8 cellular contexts compared by ENCODE assay signal in genomic region chr3:58034738-58035511, GRCh38. TPM values are rescaled to one million over a fixed set of nuclear protein-coding genes. Genes with fewer than 3 reads are reported as not detected.
DNase-seq lines count a peak whose midpoint lies in the region; ATAC-seq lines count a peak whose summit lies in the region.

No MANE protein-coding gene starts in this region.

- DNase-seq in activated T-cell treated with anti-CD3 and anti-CD28 coated beads for 24 hours (ENCODE audit: low read depth) (peak; percentile 32), T-helper 9 cell (peak; percentile 3), mesenteric fat pad (ENCODE audit: low spot score) (peak; percentile 80), Ammon's horn (ENCODE audit: low spot score) (no peak), middle frontal gyrus (ENCODE audit: extremely low spot score, low spot score) (no peak), NCI-H748 (lab: John Stamatoyannopoulos, UW; ENCODE audit: unreplicated experiment) (no peak)
- DNase-seq in activated T-cell treated with anti-CD3 and anti-CD28 coated beads, Interleukin-2, amount 50 U/mL, for 48 hours, result no peak

- peak; percentile 98 for ATAC-seq in HG02885 (IDR thresholded peaks at IDR 0.05; ENCODE audit: poor library complexity, unreplicated experiment)

RNA-seq across cellular contexts. Expression of gene FLNB, which starts 26.7 kb away (rescaled TPM):
- total RNA-seq in mesenteric fat pad, result 96.3 TPM

Comparison
In these comparisons a context has a peak if more than half of its experiments do, and no peak if none do; other contexts are left out.
1. DNase-seq: peak in activated T-cell treated with anti-CD3 and anti-CD28 coated beads for 24 hours (single experiment), T-helper 9 cell (single experiment) and mesenteric fat pad (single experiment); none in activated T-cell treated with anti-CD3 and anti-CD28 coated beads, Interleukin-2, amount 50 U/mL, for 48 hours (0 of 2), Ammon's horn (single experiment), middle frontal gyrus (single experiment) and NCI-H748 (single experiment).